Comparison of ENCODE assay signal across 12 cellular contexts in the genomic region with DNA sequence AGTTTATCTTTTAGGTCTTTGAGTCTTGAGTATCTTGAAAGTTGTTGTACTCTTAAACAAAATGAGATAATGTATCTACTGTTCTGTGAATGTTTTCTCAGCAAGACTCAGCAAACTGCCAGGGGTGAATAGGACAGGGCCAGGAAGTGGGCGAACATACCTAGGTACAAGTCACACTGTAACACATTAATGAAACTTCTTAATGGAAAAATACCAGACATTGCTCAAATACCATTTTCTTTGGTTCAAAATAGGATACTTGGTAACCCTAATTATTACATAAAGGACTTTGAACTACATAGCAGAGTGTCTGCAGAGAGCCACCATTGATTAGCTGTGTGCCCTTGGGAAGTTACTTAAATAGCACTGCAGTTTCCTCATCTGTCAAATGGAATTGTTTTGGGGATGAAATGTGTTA.
DNase-seq lines count a peak whose midpoint lies in the region; ATAC-seq and TF ChIP-seq lines count a peak whose summit lies in the region.
"Had no signal": no experiment of that assay in that cellular context is flagged by ENCODE, and none has a peak within 500 bp of the region (broad histone marks: within the 10 kb centered on the region; RNA-seq: fewer than 3 reads in every experiment).

No MANE protein-coding gene starts in this region.

- intact Hi-C loops in Caco-2 (cut with micrococcal nuclease; ENCODE audit: unreplicated experiment), result no loop called here
- intact Hi-C loops in gastrocnemius medialis (cut with DNase I; ENCODE audit: low total_unique reads), result no loop called here

- no peaks in the 10 kb centered on the region for H3K36me3 Mint-ChIP-seq in Caco-2 (ENCODE audit: insufficient read depth, unreplicated experiment)

- H3K36me3 ChIP-seq in Caco-2 (ENCODE audit: control insufficient read depth, insufficient read depth, low read length) (no peaks in the 10 kb centered on the region), gastrocnemius medialis (no peaks in the 10 kb centered on the region)
- H3K36me3 ChIP-seq: esophagus squamous epithelium had no signal

- H3K27me3 Mint-ChIP-seq in Caco-2 (ENCODE audit: insufficient read depth, unreplicated experiment), result no peaks in the 10 kb centered on the region

- H3K27me3 ChIP-seq in Caco-2 (replicated peaks; ENCODE audit: control insufficient read depth, insufficient read depth, low read length) (no peaks in the 10 kb centered on the region), gastrocnemius medialis (no peaks in the 10 kb centered on the region)
- H3K27me3 ChIP-seq: esophagus squamous epithelium had no signal

- ATAC-seq in gastrocnemius medialis, result no peak

- H3K4me1 ChIP-seq in Caco-2 (peaks cover 61% of the 10 kb centered on the region), gastrocnemius medialis (no peaks in the 10 kb centered on the region)

- no TSS peak for BruUV-seq in Caco-2 (replicated peaks; lab: Mats Ljungman, UMichigan)

- TF ChIP-seq POLR2A in gastrocnemius medialis (IDR thresholded peaks at IDR 0.05), result no peak

- no peak overlapping the region for H3K4me3 ChIP-seq in Caco-2 (ENCODE audit: low read depth, low read length)
- peak overlapping the region; percentile 11 for H3K4me3 ChIP-seq in coronary artery
- H3K4me3 ChIP-seq in gastrocnemius medialis, result no peak overlapping the region
- H3K4me3 ChIP-seq: esophagus squamous epithelium had no signal

- TF ChIP-seq RAD21 in Ishikawa (IDR thresholded peaks at IDR 0.05; ENCODE audit: low read depth), result no peak

- CTCF ChIA-PET in Caco-2 (lab: Charles Lee), result interaction anchor here (1.0 to 1.2 kb wide), 3 partner anchors 11 to 30 kb away, joined by 3 to 4 read pairs (median 3); no protein-coding TSS in a partner anchor

- H3K9me3 ChIP-seq in Caco-2 (no peaks in the 10 kb centered on the region), gastrocnemius medialis (no peaks in the 10 kb centered on the region)
- H3K9me3 ChIP-seq: esophagus squamous epithelium had no signal

- H3K27ac Mint-ChIP-seq in Caco-2 (ENCODE audit: unreplicated experiment), result no peak overlapping the region

- TF ChIP-seq CTCF in Caco-2 (IDR thresholded peaks at IDR 0.05; ENCODE audit: insufficient read depth in 1 of 2, low read depth in 1 of 2, low read length in 1 of 2, severe bottlenecking in 1 of 2, unreplicated experiment in 1 of 2) (no peak), coronary artery (IDR thresholded peaks at IDR 0.05) (no peak), gastrocnemius medialis (IDR thresholded peaks at IDR 0.05 in 4 of 5, conservative IDR thresholded peaks at IDR 0.05 in 1 of 5) (no peak)

- DNase-seq in Caco-2, result peak; percentile 48 to 80
- no peak for DNase-seq in coronary artery (ENCODE audit: low spot score)
- DNase-seq in non-pigmented ciliary epithelial cell (ENCODE audit: low read depth), result peak; percentile 75
- DNase-seq in hepatic stellate cell (ENCODE audit: low spot score), result no peak
- no peak for DNase-seq in activated CD4-positive, CD25-positive, alpha-beta regulatory T cell treated with anti-CD3 and anti-CD28 coated beads, Interleukin-2, amount 50 U/mL, for 72 hours
- DNase-seq in gastrocnemius medialis, result no peak
- DNase-seq in stimulated activated CD4-positive, alpha-beta T cell treated with anti-CD3 and anti-CD28 coated beads, Interleukin-1b, Interleukin-23, amount 100 ng/mL, for 48 hours, result no peak
- DNase-seq: C1 segment of cervical spinal cord; esophagus squamous epithelium; NCI-H82; stimulated activated CD4-positive, alpha-beta T cell treated with anti-CD3 and anti-CD28 coated beads, Interleukin-2, amount 100 ng/mL, for 24 hours had no signal

- in situ Hi-C loops in gastrocnemius medialis (cut with MboI; ENCODE audit: low sequenced_read_pairs in 4 of 4), result no loop called here

- no peaks in the 10 kb centered on the region for H3K9me3 Mint-ChIP-seq in Caco-2 (ENCODE audit: unreplicated experiment)

- no peak for TF ChIP-seq EP300 in Ishikawa (IDR thresholded peaks at IDR 0.05; ENCODE audit: borderline replicate concordance)

- H3K4me3 Mint-ChIP-seq in Caco-2 (ENCODE audit: unreplicated experiment), result no peak overlapping the region

- H3K4me1 Mint-ChIP-seq in Caco-2 (ENCODE audit: low read depth, unreplicated experiment), result peaks cover 10% of the 10 kb centered on the region

- POLR2A ChIA-PET in Caco-2 (lab: Charles Lee), result interaction anchor here (1.1 kb wide), 1 partner anchor 10 kb away, joined by 3 read pairs; no protein-coding TSS in a partner anchor

- peak overlapping the region in 1 of 2 donors; percentile 17 for H3K27ac ChIP-seq in coronary artery
- no peak overlapping the region for H3K27ac ChIP-seq in gastrocnemius medialis

TF ChIP-seq in Ishikawa, 13 proteins besides CTCF, POLR2A, EP300 and RAD21:
- TF ChIP-seq TEAD4 (IDR thresholded peaks at IDR 0.05) (peak; percentile 33; the same call in 1 of the 2 replicates), YY1 (IDR thresholded peaks at IDR 0.05; ENCODE audit: low read depth) (no peak)

Comparison
In these comparisons a context has a peak if more than half of its experiments do, and no peak if none do; other contexts are left out.
1. DNase-seq: peak in Caco-2 (2 of 2) and non-pigmented ciliary epithelial cell (single experiment); none in coronary artery (single experiment), hepatic stellate cell (single experiment), activated CD4-positive, CD25-positive, alpha-beta regulatory T cell treated with anti-CD3 and anti-CD28 coated beads, Interleukin-2, amount 50 U/mL, for 72 hours (single experiment), gastrocnemius medialis (0 of 2) and stimulated activated CD4-positive, alpha-beta T cell treated with anti-CD3 and anti-CD28 coated beads, Interleukin-1b, Interleukin-23, amount 100 ng/mL, for 48 hours (single experiment).